8 cellular contexts compared by ENCODE assay signal in genomic region chr16:30805370-30806169, GRCh38. TPM values are rescaled to one million over a fixed set of nuclear protein-coding genes. Genes with fewer than 3 reads are reported as not detected.
DNase-seq lines count a peak whose midpoint lies in the region; ATAC-seq and TF ChIP-seq lines count a peak whose summit lies in the region.

No MANE protein-coding gene starts in this region.

- in situ Hi-C loops in transverse colon (cut with MboI; ENCODE audit: low pct_ligation_motif_present in 1 of 4, low pct_unique_long_range_greater_than_20kb in 1 of 4, low sequenced_read_pairs in 3 of 4) = no loop called here

- H3K27ac ChIP-seq in DOHH2 (ENCODE audit: low read depth, low read length) (0 out of 2 replicates have a peak overlapping the region, but pooled peaks have one; percentile 13), SJCRH30 (peak overlapping the region; percentile 50), transverse colon (peak overlapping the region; percentile 93 to 98 (median 94))

- H3K36me3 ChIP-seq in DOHH2 (ENCODE audit: control insufficient read depth, low read length) (no peaks in the 10 kb centered on the region), SJCRH30 (no peaks in the 10 kb centered on the region), neuron (ENCODE audit: insufficient read depth, low read length) (no peaks in the 10 kb centered on the region), transverse colon (no peaks in the 10 kb centered on the region)

- no peak for TF ChIP-seq CTCF in DOHH2 (IDR thresholded peaks at IDR 0.05; ENCODE audit: low read depth, low read length, poor library complexity, severe bottlenecking)
- TF ChIP-seq CTCF in transverse colon (IDR thresholded peaks at IDR 0.05) = no peak

- no peak for TF ChIP-seq EP300 in transverse colon (IDR thresholded peaks at IDR 0.05; ENCODE audit: low read depth)

- no peaks in the 10 kb centered on the region for H4K20me1 ChIP-seq in DOHH2 (ENCODE audit: control insufficient read depth, insufficient read depth, low read depth, low read length)

- H3K4me3 ChIP-seq in DOHH2 (ENCODE audit: low read length) = peak overlapping the region; percentile 86
- peak overlapping the region; percentile 73 for H3K4me3 ChIP-seq in SJCRH30
- peak overlapping the region; percentile 67 for H3K4me3 ChIP-seq in neuron (ENCODE audit: low read length)
- peak overlapping the region; percentile 47 to 95 (median 63) for H3K4me3 ChIP-seq in transverse colon

- H3K4me3 Mint-ChIP-seq in activated naive CD8-positive, alpha-beta T cell = peak overlapping the region; percentile 93

- H3K27me3 Mint-ChIP-seq in activated naive CD8-positive, alpha-beta T cell = no peaks in the 10 kb centered on the region

- no peaks in the 10 kb centered on the region for H3K27me3 ChIP-seq in DOHH2 (ENCODE audit: control insufficient read depth, low read length)
- H3K27me3 ChIP-seq in SJCRH30 = no peaks in the 10 kb centered on the region
- H3K27me3 ChIP-seq in neuron (ENCODE audit: insufficient read depth, low read length) = no peaks in the 10 kb centered on the region
- H3K27me3 ChIP-seq in transverse colon = no peaks in the 10 kb centered on the region

- H3K79me2 ChIP-seq in DOHH2 (ENCODE audit: control insufficient read depth, low read length) = no peaks in the 10 kb centered on the region

- H3K9me2 ChIP-seq in DOHH2 (replicated peaks; ENCODE audit: control insufficient read depth, low read length) = no peaks in the 10 kb centered on the region

- no peaks in the 10 kb centered on the region for H3F3A ChIP-seq in DOHH2 (ENCODE audit: control insufficient read depth, insufficient read depth)

- TF ChIP-seq POLR2A in transverse colon (IDR thresholded peaks at IDR 0.05) = peak; percentile 94

- H2AFZ ChIP-seq in neuron (ENCODE audit: low read depth, low read length) = peak overlapping the region; percentile 27

- H3K4me1 ChIP-seq in DOHH2 (ENCODE audit: control insufficient read depth, low read length) (peaks cover 20% of the 10 kb centered on the region), SJCRH30 (0 out of 2 replicates have a peak, but pooled peaks cover 5% of the 10 kb centered on the region), neuron (ENCODE audit: insufficient read depth, low read length) (peaks cover 10% of the 10 kb centered on the region), transverse colon (peaks cover 8 to 20% (median 14%) of the 10 kb centered on the region in 4 donors)

- WGBS in transverse colon (ENCODE audit: low coverage in 1 of 2), 2 donors = 19% methylated on average over 35 of the region's 62 CpGs; no CpG with 5 or more reads in 1 of the 2 donors

- no peaks in the 10 kb centered on the region for H3K36me3 Mint-ChIP-seq in activated naive CD8-positive, alpha-beta T cell

- H3K4me2 ChIP-seq in DOHH2 (ENCODE audit: low read length) = peak overlapping the region; percentile 87

- intact Hi-C loops in transverse colon (cut with DNase I; ENCODE audit: low total_unique reads) = no loop called here

- ATAC-seq in GM21367 (IDR thresholded peaks at IDR 0.05; ENCODE audit: unreplicated experiment) = no peak

- H3K27ac Mint-ChIP-seq in activated naive CD8-positive, alpha-beta T cell = peak overlapping the region; percentile 84

- no peaks in the 10 kb centered on the region for H3K9me3 ChIP-seq in DOHH2 (ENCODE audit: control insufficient read depth, insufficient read depth, low read length)
- no peaks in the 10 kb centered on the region for H3K9me3 ChIP-seq in SJCRH30 (replicated peaks)
- no peaks in the 10 kb centered on the region for H3K9me3 ChIP-seq in neuron (ENCODE audit: low read length)
- no peaks in the 10 kb centered on the region for H3K9me3 ChIP-seq in transverse colon

- H3K4me1 Mint-ChIP-seq in activated naive CD8-positive, alpha-beta T cell (ENCODE audit: low read depth) = peaks cover 23% of the 10 kb centered on the region

- DNase-seq in HuH-7 (ENCODE audit: low spot score) (peak; percentile 79), SJCRH30 (peak; percentile 87 to 92), globus pallidus (ENCODE audit: low spot score) (peak; percentile 85), transverse colon (peak; percentile 90)

- no peaks in the 10 kb centered on the region for H3K9me3 Mint-ChIP-seq in activated naive CD8-positive, alpha-beta T cell (ENCODE audit: low read depth)

RNA-seq across cellular contexts. Expression of gene ZNF629, which starts 18.6 kb away (rescaled TPM):
- total RNA-seq in SJCRH30 (2014; rRNA removed; shearing (Covaris generic)) = 28.6 and 29.8 TPM in 2 replicates
- 10 to 100 TPM; 13.5 to 29.9 (median 16.4) TPM for total RNA-seq in transverse colon

RNA-seq across cellular contexts. Expression of gene RNF40, which starts 43.4 kb away (rescaled TPM):
- 120 and 124 TPM in 2 replicates for total RNA-seq in SJCRH30 (2014; rRNA removed; shearing (Covaris generic))
- 100 to 1,000 TPM in 1 of 4 donors, 10 to 100 TPM in 3; 55.3 to 105 (median 77.8) TPM for total RNA-seq in transverse colon

RNA-seq across cellular contexts. Expression of gene CFAP119, which starts 43.7 kb away (rescaled TPM):
- total RNA-seq in SJCRH30 (2014; rRNA removed; shearing (Covaris generic)) = 4.1 and 4.2 TPM in 2 replicates
- total RNA-seq in transverse colon = 10 to 100 TPM in 1 of 4 donors, 1 to 10 TPM in 3; 3.3 to 15.5 (median 6.0) TPM

RNA-seq across cellular contexts. Expression of gene PHKG2, which starts 57.3 kb away (rescaled TPM):
- total RNA-seq in SJCRH30 (2014; rRNA removed; shearing (Covaris generic)) = 26.3 and 26.4 TPM in 2 replicates
- 100 to 1,000 TPM in 1 of 4 donors, 10 to 100 TPM in 3; 41.1 to 152 (median 66.4) TPM for total RNA-seq in transverse colon

Comparison
In these comparisons a context has a peak if more than half of its experiments do, and no peak if none do; other contexts are left out.
1. H3K27ac ChIP-seq: peak in every context shown above with its lines; median percentile 94 in transverse colon; 50 in SJCRH30; 13 in DOHH2.